In the genomic region with DNA sequence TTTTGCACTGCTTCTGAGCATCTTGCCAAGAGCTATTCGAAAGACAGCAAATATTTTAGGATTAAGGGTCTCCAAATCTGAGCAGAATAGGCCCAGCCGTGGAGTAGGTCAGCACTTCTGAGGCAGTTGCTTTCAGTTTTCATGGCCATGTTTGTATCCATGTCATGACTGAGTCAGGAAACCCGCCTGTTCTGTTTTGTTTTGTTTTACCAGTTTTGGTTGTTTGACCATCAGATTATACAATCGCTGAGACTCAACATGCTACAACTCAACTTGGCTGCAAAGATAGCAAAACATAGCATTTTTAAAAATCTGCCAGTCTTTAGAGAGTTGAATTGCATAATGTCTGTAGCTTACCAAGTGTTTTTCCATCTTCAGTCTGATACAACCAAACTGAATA, we compare ENCODE assay signal across 26 cellular contexts.
"Had no signal": no experiment of that assay in that cellular context is flagged by ENCODE, and none has a peak within 500 bp of the region (broad histone marks: within the 10 kb centered on the region; RNA-seq: fewer than 3 reads in every experiment).

No MANE protein-coding gene starts in this region.

- H3K36me3 Mint-ChIP-seq: naive thymus-derived CD8-positive, alpha-beta T cell; stimulated activated effector memory CD8-positive, alpha-beta T cell treated with anti-CD3 and anti-CD28 coated beads, Interleukin-12 subunit alpha, Interleukin-12 subunit beta, amount 100 ng/mL, for 72 hours had no signal

- FAIRE-seq: endothelial cell of umbilical vein, islet of Langerhans had no signal

- ATAC-seq: gastrocnemius medialis; left colon; lower lobe of right lung; naive thymus-derived CD8-positive, alpha-beta T cell; sciatic nerve; stimulated activated effector memory CD8-positive, alpha-beta T cell treated with anti-CD3 and anti-CD28 coated beads, Interleukin-12 subunit alpha, Interleukin-12 subunit beta, amount 100 ng/mL, for 72 hours had no signal

- H3K9me3 Mint-ChIP-seq: nephron progenitor cell had no signal

- DNase-seq: dermis blood vessel endothelial cell; effector memory CD4-positive, alpha-beta T cell; erythroblast; esophagus squamous epithelium; gastrocnemius medialis; head of caudate nucleus; kidney glomerular epithelial cell; left colon; left ventricle myocardium inferior; lower lobe of right lung; naive thymus-derived CD8-positive, alpha-beta T cell; nephron progenitor cell; occipital lobe; ovary; retina; stimulated activated CD4-positive, alpha-beta T cell treated with anti-CD3 and anti-CD28 coated beads, Interleukin-2, amount 100 ng/mL, for 24 hours; stimulated activated CD4-positive, alpha-beta T cell treated with anti-CD3 and anti-CD28 coated beads, Interleukin-4, amount 100 ng/mL, for 24 hours; stimulated activated naive CD4-positive, alpha-beta T cell treated with Interleukin-2 at 50 U/mL for 16 hours; stomach; thyroid gland had no signal

- H3K36me3 ChIP-seq: esophagus squamous epithelium, gastrocnemius medialis, left ventricle myocardium inferior, lower lobe of right lung, ovary, stomach, thyroid gland, vagina had no signal

- H3K4me1 Mint-ChIP-seq: naive thymus-derived CD8-positive, alpha-beta T cell; stimulated activated effector memory CD8-positive, alpha-beta T cell treated with anti-CD3 and anti-CD28 coated beads, Interleukin-12 subunit alpha, Interleukin-12 subunit beta, amount 100 ng/mL, for 72 hours had no signal

- H3K4me3 ChIP-seq: coronary artery, esophagus squamous epithelium, gastrocnemius medialis, left ventricle myocardium inferior, lower lobe of right lung, ovary, stomach, thyroid gland, vagina had no signal

- H3K27me3 ChIP-seq: gastrocnemius medialis, ovary, stomach, thyroid gland, vagina had no signal

- H3K27ac Mint-ChIP-seq: naive thymus-derived CD8-positive, alpha-beta T cell; stimulated activated effector memory CD8-positive, alpha-beta T cell treated with anti-CD3 and anti-CD28 coated beads, Interleukin-12 subunit alpha, Interleukin-12 subunit beta, amount 100 ng/mL, for 72 hours had no signal

- H3K4me1 ChIP-seq: esophagus squamous epithelium, lower lobe of right lung, stomach, thyroid gland, vagina had no signal

- H3K4me3 Mint-ChIP-seq: naive thymus-derived CD8-positive, alpha-beta T cell; nephron progenitor cell; stimulated activated effector memory CD8-positive, alpha-beta T cell treated with anti-CD3 and anti-CD28 coated beads, Interleukin-12 subunit alpha, Interleukin-12 subunit beta, amount 100 ng/mL, for 72 hours had no signal

- H3K9me3 ChIP-seq: esophagus squamous epithelium, gastrocnemius medialis, left ventricle myocardium inferior, lower lobe of right lung, ovary, stomach, thyroid gland, vagina had no signal

- H3K27ac ChIP-seq: coronary artery, esophagus squamous epithelium, gastrocnemius medialis, left ventricle myocardium inferior, lower lobe of right lung, ovary, stomach, thyroid gland, vagina had no signal
